ENCODE assay signal across 9 cellular contexts in genomic region chr12:4214912-4215861, GRCh38. TPM values are rescaled to one million over a fixed set of nuclear protein-coding genes. Genes with fewer than 3 reads are reported as not detected.
A peak's percentile ranks its signal among the peaks of the same experiment; 100 is the strongest.
DNase-seq lines count a peak whose midpoint lies in the region; ATAC-seq, FAIRE-seq and TF ChIP-seq lines count a peak whose summit lies in the region.
"Had no signal": no experiment of that assay in that cellular context is flagged by ENCODE, and none has a peak within 500 bp of the region (broad histone marks: within the 10 kb centered on the region; RNA-seq: fewer than 3 reads in every experiment).

No MANE protein-coding gene starts in this region.

- H3K27ac ChIP-seq in trophoblast cell (ENCODE audit: low read depth, low read length): no peak overlapping the region
- no peak overlapping the region for H3K27ac ChIP-seq in neuronal stem cell (replicated peaks; ENCODE audit: low read length)

- H3K4me3 ChIP-seq in NB4 (ENCODE audit: low read depth, low read length) (peak overlapping the region; percentile 42), trophoblast cell (ENCODE audit: low read depth, low read length) (no peak overlapping the region), neuronal stem cell (ENCODE audit: low read length in 2 of 2) (no peak overlapping the region)

- no peak for TF ChIP-seq POLR2A in NB4 (IDR thresholded peaks at IDR 0.05; ENCODE audit: extremely low read depth, insufficient read length)

- H3K4me2 ChIP-seq in trophoblast cell (ENCODE audit: low read length) (no peak overlapping the region), neuronal stem cell (ENCODE audit: insufficient read depth, low read length, poor library complexity, severe bottlenecking) (no peak overlapping the region)

- no peaks in the 10 kb centered on the region for H3K79me2 ChIP-seq in trophoblast cell (ENCODE audit: control insufficient read depth, insufficient read depth, low read length, poor library complexity)

- no CpG with 5 or more reads among the region's 24 CpGs for WGBS in trophoblast cell (ENCODE audit: extremely low coverage, insufficient coverage, insufficient read length)
- WGBS in neuronal stem cell (ENCODE audit: extremely low coverage in 2 of 2, insufficient read length in 2 of 2, insufficient replicate concordance in 1 of 2), 2 donors: no CpG with 5 or more reads among the region's 24 CpGs

- H4K12ac ChIP-seq in trophoblast cell (ENCODE audit: low read depth, low read length): no peak overlapping the region

- no peak overlapping the region for H2BK5ac ChIP-seq in trophoblast cell (ENCODE audit: low read depth, low read length, poor library complexity)
- no peak overlapping the region for H2BK5ac ChIP-seq in neuronal stem cell (ENCODE audit: low read length)

- H4K91ac ChIP-seq in trophoblast cell (ENCODE audit: low read depth, low read length) (no peak overlapping the region), neuronal stem cell (ENCODE audit: low read depth, low read length, poor library complexity) (no peak overlapping the region)

- H4K8ac ChIP-seq in trophoblast cell (ENCODE audit: low read depth, low read length): no peak overlapping the region
- H4K8ac ChIP-seq in neuronal stem cell (ENCODE audit: low read depth, low read length): no peak overlapping the region

- FAIRE-seq in GM18507 (lab: Jason Lieb, UNC): peak; percentile 97
- FAIRE-seq: endometrium had no signal

- H3K9ac ChIP-seq in trophoblast cell (ENCODE audit: low read length) (no peak overlapping the region), neuronal stem cell (ENCODE audit: low read depth, low read length, poor library complexity) (no peak overlapping the region)

- H2BK12ac ChIP-seq in trophoblast cell (ENCODE audit: low read length) (no peak overlapping the region), neuronal stem cell (ENCODE audit: low read length) (no peak overlapping the region)

- no peak overlapping the region for H3K14ac ChIP-seq in trophoblast cell (ENCODE audit: low read length)
- no peak overlapping the region for H3K14ac ChIP-seq in neuronal stem cell (ENCODE audit: low read length)

- H2AFZ ChIP-seq in trophoblast cell (ENCODE audit: insufficient read depth, low read length, poor library complexity) (no peak overlapping the region), neuronal stem cell (ENCODE audit: low read length) (no peak overlapping the region)

- no peak overlapping the region for H2BK120ac ChIP-seq in trophoblast cell (ENCODE audit: insufficient read depth, low read length, poor library complexity)
- no peak overlapping the region for H2BK120ac ChIP-seq in neuronal stem cell (ENCODE audit: low read depth, low read length)

- H3K4me1 ChIP-seq in trophoblast cell (ENCODE audit: control insufficient read depth in 1 of 2, insufficient read depth in 2 of 2, low read length in 2 of 2): no peaks in the 10 kb centered on the region
- no peaks in the 10 kb centered on the region for H3K4me1 ChIP-seq in neuronal stem cell (ENCODE audit: control insufficient read depth in 2 of 2, insufficient read depth in 1 of 2, low read depth in 1 of 2, low read length in 2 of 2)

- no peak for ATAC-seq in omental fat pad (ENCODE audit: low FRiP score)

- no peak overlapping the region for H3K18ac ChIP-seq in trophoblast cell (ENCODE audit: low read length)
- H3K18ac ChIP-seq in neuronal stem cell (ENCODE audit: low read length): no peak overlapping the region

- peak; percentile 45 for DNase-seq in GM18507 (ENCODE audit: extremely low spot score, insufficient read length, low read depth)
- peak; percentile 13 for DNase-seq in H4 (ENCODE audit: low spot score)
- peak; percentile 93 for DNase-seq in NB4 (ENCODE audit: low read depth)
- DNase-seq in anterior cingulate cortex (lab: John Stamatoyannopoulos, UW): peak in 41 of 58 donors; percentile 2 to 61 (median 25)
- peak; percentile 8 to 38 for DNase-seq in trophoblast cell
- no peak for DNase-seq in omental fat pad (ENCODE audit: low spot score)
- no peak for DNase-seq in neuronal stem cell (ENCODE audit: low spot score)
- no peak for DNase-seq in occipital lobe (lab: John Stamatoyannopoulos, UW)

- no peak for TF ChIP-seq CTCF in NB4 (IDR thresholded peaks at IDR 0.05; ENCODE audit: low read depth, low read length)
- no peak for TF ChIP-seq CTCF in omental fat pad (IDR thresholded peaks at IDR 0.05)

- H2BK15ac ChIP-seq in neuronal stem cell (ENCODE audit: low read length): no peak overlapping the region

- H3K79me1 ChIP-seq in trophoblast cell (ENCODE audit: low read length) (no peaks in the 10 kb centered on the region), neuronal stem cell (ENCODE audit: low read depth, low read length) (no peaks in the 10 kb centered on the region)

- H3K4ac ChIP-seq in trophoblast cell (ENCODE audit: low read depth, low read length) (no peak overlapping the region), neuronal stem cell (ENCODE audit: low read length) (no peak overlapping the region)

- H3K23ac ChIP-seq in trophoblast cell (ENCODE audit: low read length) (no peak overlapping the region), neuronal stem cell (ENCODE audit: low read depth, low read length, poor library complexity) (no peak overlapping the region)

- H2AK5ac ChIP-seq in trophoblast cell (ENCODE audit: low read length) (no peak overlapping the region), neuronal stem cell (ENCODE audit: low read depth, low read length) (no peak overlapping the region)

- H3K36me3 ChIP-seq in trophoblast cell (ENCODE audit: control insufficient read depth in 1 of 2, insufficient read depth in 2 of 2, low read length in 2 of 2) (no peaks in the 10 kb centered on the region), neuronal stem cell (replicated peaks in 1 of 2; ENCODE audit: control insufficient read depth in 2 of 2, insufficient read depth in 2 of 2, low read length in 2 of 2) (no peaks in the 10 kb centered on the region)

- H3K27me3 ChIP-seq in trophoblast cell (ENCODE audit: insufficient read depth, low read length): no peaks in the 10 kb centered on the region
- H3K27me3 ChIP-seq in neuronal stem cell (ENCODE audit: control insufficient read depth in 3 of 3, insufficient read depth in 3 of 3, low read depth in 1 of 3, low read length in 3 of 3): peaks cover 0 to 7% (median 0%) of the 10 kb centered on the region in 3 experiments

- no peaks in the 10 kb centered on the region for H3K9me3 ChIP-seq in trophoblast cell (ENCODE audit: insufficient read depth, low read depth, low read length)
- H3K9me3 ChIP-seq in neuronal stem cell (replicated peaks in 1 of 2; ENCODE audit: control insufficient read depth in 2 of 2, insufficient read depth in 1 of 2, low read depth in 1 of 2, low read length in 2 of 2): no peaks in the 10 kb centered on the region

RNA-seq across cellular contexts. Expression of gene CCND2, which starts 58.4 kb away (rescaled TPM):
- total RNA-seq in H4 (2014; rRNA removed; shearing (Covaris generic)): 92.1 and 98.0 TPM in 2 replicates
- 133 TPM in 2 replicates for polyA plus RNA-seq in trophoblast cell (2013)
- total RNA-seq in omental fat pad (100 to 1,000 TPM in 2 of 4 donors, 10 to 100 TPM in 2; 73.3 to 116 (median 92.6) TPM), occipital lobe (300 TPM)
- 82.7 TPM for polyA plus RNA-seq in neuronal stem cell (2013, experiment 1 of 2)
- polyA plus RNA-seq in neuronal stem cell (2013, experiment 2 of 2): 87.9 TPM

Comparison
In these comparisons a context has a peak if more than half of its experiments do, and no peak if none do; other contexts are left out.
1. DNase-seq: peak in GM18507 (single experiment), H4 (single experiment), NB4 (single experiment), anterior cingulate cortex (41 of 58) and trophoblast cell (2 of 2); none in omental fat pad (single experiment), neuronal stem cell (single experiment) and occipital lobe (single experiment).